Comparison of ENCODE assay signal across 12 cellular contexts in genomic region chr2:101442042-101442666, GRCh38. TPM values are rescaled to one million over a fixed set of nuclear protein-coding genes. Genes with fewer than 3 reads are reported as not detected.
A peak's percentile ranks its signal among the peaks of the same experiment; 100 is the strongest.
DNase-seq lines count a peak whose midpoint lies in the region; ATAC-seq and TF ChIP-seq lines count a peak whose summit lies in the region.
"Had no signal": no experiment of that assay in that cellular context is flagged by ENCODE, and none has a peak within 500 bp of the region (broad histone marks: within the 10 kb centered on the region; RNA-seq: fewer than 3 reads in every experiment).

No MANE protein-coding gene starts in this region.

- H3K27ac ChIP-seq in osteoblast (ENCODE audit: low read depth, low read length) = peak overlapping the region; percentile 94
- peak overlapping the region in 1 of 2 donors; percentile 11 for H3K27ac ChIP-seq in ascending aorta

- H3K36me3 Mint-ChIP-seq in chondrocyte (ENCODE audit: low read depth) = no peaks in the 10 kb centered on the region

- H3K27me3 Mint-ChIP-seq in chondrocyte (ENCODE audit: low read depth) = no peaks in the 10 kb centered on the region

- H2AFZ ChIP-seq in osteoblast (ENCODE audit: low read length) = no peak overlapping the region

- DNase-seq in GM03348 (ENCODE audit: low spot score) = peak; percentile 46
- DNase-seq in NB4 (ENCODE audit: low read depth) = peak; percentile 84
- no peak for DNase-seq in chondrocyte (ENCODE audit: low spot score)
- peak; percentile 88 for DNase-seq in osteoblast (ENCODE audit: insufficient read length, low spot score, missing footprints)
- no peak for DNase-seq in ascending aorta (ENCODE audit: low spot score in 2 of 2)
- DNase-seq in HAP-1 (ENCODE audit: low spot score in 2 of 2) = no peak
- DNase-seq in RPMI8226 = no peak
- DNase-seq: activated CD8-positive, alpha-beta memory T cell treated with anti-CD3 and anti-CD28 coated beads, Interleukin-2, amount 10 ng/mL, durations not matched to agents 7 days and 5 days; NCI-H748 treated with DMSO at 0.1 percent for 48 hours had no signal

- TF ChIP-seq CTCF in NB4 (IDR thresholded peaks at IDR 0.05; ENCODE audit: low read depth, low read length) = no peak
- no peak for TF ChIP-seq CTCF in chondrocyte (IDR thresholded peaks at IDR 0.05)
- TF ChIP-seq CTCF in osteoblast (IDR thresholded peaks at IDR 0.05; ENCODE audit: extremely low read depth, low read depth, low read length) = no peak
- no peak for TF ChIP-seq CTCF in ascending aorta (IDR thresholded peaks at IDR 0.05)

- H3K9me3 ChIP-seq in osteoblast (ENCODE audit: low read depth, low read length) = no peaks in the 10 kb centered on the region
- H3K9me3 ChIP-seq in ascending aorta = no peaks in the 10 kb centered on the region
- H3K9me3 ChIP-seq in HAP-1 = no peaks in the 10 kb centered on the region

- H3K4me3 Mint-ChIP-seq in chondrocyte (ENCODE audit: unreplicated experiment) = no peak overlapping the region
- H3K4me3 Mint-ChIP-seq: activated CD8-positive, alpha-beta memory T cell treated with anti-CD3 and anti-CD28 coated beads, Interleukin-2, amount 10 ng/mL, durations not matched to agents 7 days and 5 days had no signal

- TF ChIP-seq POLR2A in NB4 (IDR thresholded peaks at IDR 0.05; ENCODE audit: extremely low read depth, insufficient read length) = no peak

- H3K4me1 Mint-ChIP-seq in chondrocyte (ENCODE audit: low read depth) = peaks cover 22% of the 10 kb centered on the region

- peaks cover 4% of the 10 kb centered on the region for H3K9me3 Mint-ChIP-seq in chondrocyte (ENCODE audit: low read depth)

- peaks cover 41% of the 10 kb centered on the region for H3K79me2 ChIP-seq in osteoblast (ENCODE audit: insufficient read depth, low read length)

- in situ Hi-C loops in HAP-1 (cut with MboI; ENCODE audit: low sequenced_read_pairs) = no loop called here

- H3K27ac Mint-ChIP-seq in chondrocyte (ENCODE audit: unreplicated experiment) = peak overlapping the region; percentile 24
- H3K27ac Mint-ChIP-seq: activated CD8-positive, alpha-beta memory T cell treated with anti-CD3 and anti-CD28 coated beads, Interleukin-2, amount 10 ng/mL, durations not matched to agents 7 days and 5 days; progenitor cell of endocrine pancreas had no signal

- no peaks in the 10 kb centered on the region for H4K20me1 ChIP-seq in osteoblast (ENCODE audit: insufficient read depth, low read length)

- H3K4me2 ChIP-seq in osteoblast (ENCODE audit: insufficient read depth, low read length) = peak overlapping the region; percentile 22

- no peaks in the 10 kb centered on the region for H3K27me3 ChIP-seq in osteoblast (ENCODE audit: insufficient read depth, low read length)
- no peaks in the 10 kb centered on the region for H3K27me3 ChIP-seq in ascending aorta
- no peaks in the 10 kb centered on the region for H3K27me3 ChIP-seq in HAP-1 (ENCODE audit: low read depth)

- H3K36me3 ChIP-seq in osteoblast (ENCODE audit: insufficient read depth, low read length) = peaks cover 4% of the 10 kb centered on the region
- H3K36me3 ChIP-seq in ascending aorta = no peaks in the 10 kb centered on the region
- H3K36me3 ChIP-seq in HAP-1 (replicated peaks) = no peaks in the 10 kb centered on the region

- intact Hi-C loops in ascending aorta (cut with DNase I) = no loop called here

- ATAC-seq in GM21717 (IDR thresholded peaks at IDR 0.05; ENCODE audit: unreplicated experiment) = no peak
- ATAC-seq: activated CD8-positive, alpha-beta memory T cell treated with anti-CD3 and anti-CD28 coated beads, Interleukin-2, amount 10 ng/mL, durations not matched to agents 7 days and 5 days had no signal

- H3K4me3 ChIP-seq in NB4 (ENCODE audit: low read depth, low read length) (no peak overlapping the region), osteoblast (ENCODE audit: insufficient read depth, low read length) (no peak overlapping the region), ascending aorta (no peak overlapping the region), HAP-1 (no peak overlapping the region)

- H3K4me1 ChIP-seq in osteoblast (ENCODE audit: insufficient read depth, low read length) (peaks cover 42% of the 10 kb centered on the region), ascending aorta (no peaks in the 10 kb centered on the region), HAP-1 (no peaks in the 10 kb centered on the region)

RNA-seq across cellular contexts. Expression of gene RFX8, which starts 32.8 kb away (rescaled TPM):
- total RNA-seq in chondrocyte (not detected in 3 replicates), osteoblast (7.6 and 10.0 TPM in 2 replicates), ascending aorta (not detected)
- total RNA-seq: H7, progenitor cell of endocrine pancreas had no signal

RNA-seq across cellular contexts. Expression of gene CREG2, which starts 54.9 kb away (rescaled TPM):
- total RNA-seq in chondrocyte (not detected in 3 replicates), osteoblast (0.29 and 0.36 TPM in 2 replicates), ascending aorta (not detected)
- total RNA-seq: activated CD8-positive, alpha-beta memory T cell treated with anti-CD3 and anti-CD28 coated beads, Interleukin-2, amount 10 ng/mL, durations not matched to agents 7 days and 5 days had no signal

Comparison
In these comparisons a context has a peak if more than half of its experiments do, and no peak if none do; other contexts are left out.
1. DNase-seq: peak in GM03348 (single experiment), NB4 (single experiment) and osteoblast (single experiment); none in chondrocyte (single experiment), ascending aorta (0 of 2), HAP-1 (0 of 2) and RPMI8226 (single experiment).